8 cellular contexts compared by ENCODE assay signal in the genomic region with DNA sequence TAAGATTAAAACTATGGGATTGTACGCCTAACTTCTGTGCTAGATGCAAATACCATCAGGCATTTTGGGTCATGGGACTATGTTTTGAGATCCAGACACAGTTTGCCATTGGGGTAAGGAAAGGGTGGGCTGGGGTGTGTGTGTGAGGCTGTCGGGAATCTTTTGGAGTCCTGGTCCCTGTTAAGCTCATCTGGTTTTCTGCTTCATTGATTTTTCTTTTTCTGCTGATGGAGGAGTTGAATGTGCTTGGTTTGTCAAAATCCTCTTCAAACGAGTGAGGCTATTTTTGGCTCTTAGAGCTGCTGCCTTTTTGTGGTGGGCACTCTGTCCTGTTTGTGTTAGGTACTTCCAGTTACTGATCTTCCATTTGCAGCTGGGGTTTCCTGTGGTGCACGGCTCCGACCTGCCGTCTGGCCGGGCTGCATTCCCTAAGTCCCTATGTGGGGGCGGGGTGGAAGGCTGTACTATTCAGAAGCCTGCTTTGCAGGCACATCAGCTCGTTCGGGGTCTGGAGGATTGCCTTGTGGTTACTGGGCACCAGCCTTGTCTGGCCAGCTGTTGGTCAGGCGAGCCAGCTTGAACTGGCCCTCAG. TPM values are rescaled to one million over a fixed set of nuclear protein-coding genes. Genes with fewer than 3 reads are reported as not detected.
DNase-seq lines count a peak whose midpoint lies in the region; ATAC-seq, FAIRE-seq and TF ChIP-seq lines count a peak whose summit lies in the region.

No MANE protein-coding gene starts in this region.

- H3K9me3 ChIP-seq in SJCRH30 (replicated peaks): no peaks in the 10 kb centered on the region

- no peaks in the 10 kb centered on the region; the same call in 1 of the 2 replicates for H3K36me3 ChIP-seq in H7 (replicated peaks; ENCODE audit: control insufficient read depth, insufficient read depth, low read length)
- H3K36me3 ChIP-seq in SJCRH30: peaks cover 15% of the 10 kb centered on the region; the same call in 1 of the 2 replicates

- H3K27me3 ChIP-seq in H7 (ENCODE audit: control insufficient read depth, insufficient read depth, low read length): peaks cover 10% of the 10 kb centered on the region
- no peaks in the 10 kb centered on the region for H3K27me3 ChIP-seq in SJCRH30

- FAIRE-seq in urothelium cell line (lab: Jason Lieb, UNC) (no peak), H54 (lab: Jason Lieb, UNC) (no peak)

- H3K4me1 Mint-ChIP-seq in endothelial cell (ENCODE audit: unreplicated experiment): peaks cover 66% of the 10 kb centered on the region

- peak overlapping the region; percentile 61 for H3K27ac ChIP-seq in SJCRH30

- H3K4me3 ChIP-seq in AG10803 (ENCODE audit: low read length) (peak overlapping the region; percentile 76), H7 (ENCODE audit: insufficient read depth, low read depth, low read length) (peak overlapping the region; percentile 90; the same call in 1 of the 2 replicates), SJCRH30 (peak overlapping the region; percentile 52)

- peak; percentile 66 for DNase-seq in AG10803 (ENCODE audit: low read depth)
- DNase-seq in H7: peak; percentile 89
- DNase-seq in SJCRH30: peak; percentile 95 to 98
- DNase-seq in endothelial cell (ENCODE audit: low spot score): peak; percentile 70
- DNase-seq in midbrain (lab: John Stamatoyannopoulos, UW): peak; percentile 83
- peak; percentile 36 for DNase-seq in urothelium cell line (ENCODE audit: low spot score)
- DNase-seq in H54 (ENCODE audit: insufficient read length, low spot score): no peak

- peak overlapping the region; percentile 88 for H3K27ac Mint-ChIP-seq in endothelial cell (ENCODE audit: unreplicated experiment)

- TF ChIP-seq POLR2A in GM18505 (IDR thresholded peaks at IDR 0.05; ENCODE audit: borderline replicate concordance, extremely low read depth, insufficient read depth, insufficient read length) (no peak), H54 (IDR thresholded peaks at IDR 0.05; ENCODE audit: low read depth, low read length) (no peak)

- no peak for TF ChIP-seq CTCF in AG10803 (conservative IDR thresholded peaks at IDR 0.05; ENCODE audit: low read length)
- TF ChIP-seq CTCF in endothelial cell (IDR thresholded peaks at IDR 0.05; ENCODE audit: unreplicated experiment): no peak

- peaks cover 53% of the 10 kb centered on the region for H3K4me1 ChIP-seq in SJCRH30

- peaks cover 11% of the 10 kb centered on the region for H3K27me3 Mint-ChIP-seq in endothelial cell (ENCODE audit: unreplicated experiment)

- no peaks in the 10 kb centered on the region for H3K9me3 Mint-ChIP-seq in endothelial cell (ENCODE audit: unreplicated experiment)

- peak overlapping the region; percentile 93 for H3K4me3 Mint-ChIP-seq in endothelial cell (ENCODE audit: unreplicated experiment)

- ATAC-seq in GM18505 (IDR thresholded peaks at IDR 0.05; ENCODE audit: unreplicated experiment): no peak

- peaks cover 6% of the 10 kb centered on the region for H3K36me3 Mint-ChIP-seq in endothelial cell (ENCODE audit: low read depth, unreplicated experiment)

RNA-seq across cellular contexts. Expression of a gene that starts 2.9 kb away (rescaled TPM):
- total RNA-seq in H7 (2014; rRNA removed; shearing (Covaris generic)): 84.7 and 89.1 TPM in 2 replicates
- total RNA-seq in SJCRH30 (2014; rRNA removed; shearing (Covaris generic)): 24.9 and 27.2 TPM in 2 replicates
- 92.6 TPM for total RNA-seq in endothelial cell (ENCODE audit: unreplicated experiment)

RNA-seq across cellular contexts. Expression of a gene that starts 37.9 kb away (rescaled TPM):
- total RNA-seq in H7 (2014; rRNA removed; shearing (Covaris generic)): 0.81 and 1.7 TPM in 2 replicates
- not detected in 2 replicates for total RNA-seq in SJCRH30 (2014; rRNA removed; shearing (Covaris generic))
- 2.2 TPM for total RNA-seq in endothelial cell (ENCODE audit: unreplicated experiment)

RNA-seq across cellular contexts. Expression of a gene that starts 41.4 kb away (rescaled TPM):
- not detected in 2 replicates for total RNA-seq in H7 (2014; rRNA removed; shearing (Covaris generic))
- not detected in 2 replicates for total RNA-seq in SJCRH30 (2014; rRNA removed; shearing (Covaris generic))
- total RNA-seq in endothelial cell (ENCODE audit: unreplicated experiment): 1.1 TPM
